9 cellular contexts compared by ENCODE assay signal in genomic region chr15:78130466-78131294, GRCh38. TPM values are rescaled to one million over a fixed set of nuclear protein-coding genes. Genes with fewer than 3 reads are reported as not detected.
DNase-seq lines count a peak whose midpoint lies in the region; ATAC-seq lines count a peak whose summit lies in the region.
"Had no signal": no experiment of that assay in that cellular context is flagged by ENCODE, and none has a peak within 500 bp of the region (broad histone marks: within the 10 kb centered on the region; RNA-seq: fewer than 3 reads in every experiment).

No MANE protein-coding gene starts in this region.

- peak overlapping the region; percentile 37 for H3K9ac ChIP-seq in iPS-15b (ENCODE audit: low read depth, low read length)

- peak; percentile 30 for ATAC-seq in HG02798 (IDR thresholded peaks at IDR 0.05; ENCODE audit: poor library complexity, unreplicated experiment)
- ATAC-seq in stimulated activated memory B cell treated with anti-CD40 and anti-IgM and Interleukin-4, amounts not matched to agents 10 μg/mL and 1 μg/mL and 100 μg/mL, for 72 hours, result peak; percentile 74

- H3K4me1 Mint-ChIP-seq in activated CD4-positive, alpha-beta T cell treated with anti-CD3 and anti-CD28 coated beads, Interleukin-2, amount 10 ng/mL, durations not matched to agents 24 days and 14 days, result peaks cover 28% of the 10 kb centered on the region
- peaks cover 12% of the 10 kb centered on the region for H3K4me1 Mint-ChIP-seq in stimulated activated memory B cell treated with anti-CD40 and anti-IgM and Interleukin-4, amounts not matched to agents 10 μg/mL and 1 μg/mL and 100 μg/mL, for 72 hours

- no peaks in the 10 kb centered on the region for H3K9me3 Mint-ChIP-seq in activated CD4-positive, alpha-beta T cell treated with anti-CD3 and anti-CD28 coated beads, Interleukin-2, amount 10 ng/mL, durations not matched to agents 24 days and 14 days
- H3K9me3 Mint-ChIP-seq in stimulated activated memory B cell treated with anti-CD40 and anti-IgM and Interleukin-4, amounts not matched to agents 10 μg/mL and 1 μg/mL and 100 μg/mL, for 72 hours, result no peaks in the 10 kb centered on the region

- H3K4me1 ChIP-seq in iPS-15b (ENCODE audit: control insufficient read depth, insufficient read depth, low read length), result peaks cover 5% of the 10 kb centered on the region

- H3K27ac Mint-ChIP-seq in activated CD4-positive, alpha-beta T cell treated with anti-CD3 and anti-CD28 coated beads, Interleukin-2, amount 10 ng/mL, durations not matched to agents 24 days and 14 days, result peak overlapping the region; percentile 87
- H3K27ac Mint-ChIP-seq in stimulated activated memory B cell treated with anti-CD40 and anti-IgM and Interleukin-4, amounts not matched to agents 10 μg/mL and 1 μg/mL and 100 μg/mL, for 72 hours, result peak overlapping the region; percentile 84

- H3K36me3 Mint-ChIP-seq in activated CD4-positive, alpha-beta T cell treated with anti-CD3 and anti-CD28 coated beads, Interleukin-2, amount 10 ng/mL, durations not matched to agents 24 days and 14 days (ENCODE audit: low read depth), result no peaks in the 10 kb centered on the region
- H3K36me3 Mint-ChIP-seq in stimulated activated memory B cell treated with anti-CD40 and anti-IgM and Interleukin-4, amounts not matched to agents 10 μg/mL and 1 μg/mL and 100 μg/mL, for 72 hours, result no peaks in the 10 kb centered on the region

- no peaks in the 10 kb centered on the region for H3K36me3 ChIP-seq in iPS-15b (ENCODE audit: control insufficient read depth, insufficient read depth, low read length)

- H3K4me3 ChIP-seq in iPS-15b (ENCODE audit: low read depth, low read length), result peak overlapping the region; percentile 85

- DNase-seq in NCI-H2196 (lab: John Stamatoyannopoulos, UW; ENCODE audit: unreplicated experiment), result peak; percentile 13
- DNase-seq in NCI-H2196 treated with DMSO at 0.1 percent for 48 hours (lab: John Stamatoyannopoulos, UW; ENCODE audit: unreplicated experiment), result no peak
- no peak for DNase-seq in activated CD4-positive, alpha-beta T cell treated with anti-CD3 and anti-CD28 coated beads, Interleukin-2, amount 10 ng/mL, durations not matched to agents 24 days and 14 days
- no peak for DNase-seq in AG08395 (ENCODE audit: low spot score)
- DNase-seq in MV-4-11 (lab: John Stamatoyannopoulos, UW), result no peak

- no peaks in the 10 kb centered on the region for H3K9me3 ChIP-seq in iPS-15b (ENCODE audit: control insufficient read depth, insufficient read depth, low read length)

- intact Hi-C loops in activated CD4-positive, alpha-beta T cell treated with anti-CD3 and anti-CD28 coated beads, Interleukin-2, amount 10 ng/mL, durations not matched to agents 24 days and 14 days (cut with micrococcal nuclease), result loop anchor here (1.0 to 5.0 kb wide), 4 partner anchors 19 to 112 kb away; partner anchors contain the start of gene IDH3A

- H3K27me3 Mint-ChIP-seq in activated CD4-positive, alpha-beta T cell treated with anti-CD3 and anti-CD28 coated beads, Interleukin-2, amount 10 ng/mL, durations not matched to agents 24 days and 14 days, result no peaks in the 10 kb centered on the region
- no peaks in the 10 kb centered on the region for H3K27me3 Mint-ChIP-seq in stimulated activated memory B cell treated with anti-CD40 and anti-IgM and Interleukin-4, amounts not matched to agents 10 μg/mL and 1 μg/mL and 100 μg/mL, for 72 hours

- no peaks in the 10 kb centered on the region for H3K27me3 ChIP-seq in iPS-15b (ENCODE audit: control insufficient read depth, insufficient read depth, low read length)

- H3K4me3 Mint-ChIP-seq in activated CD4-positive, alpha-beta T cell treated with anti-CD3 and anti-CD28 coated beads, Interleukin-2, amount 10 ng/mL, durations not matched to agents 24 days and 14 days, result peak overlapping the region; percentile 84
- peak overlapping the region; percentile 84 for H3K4me3 Mint-ChIP-seq in stimulated activated memory B cell treated with anti-CD40 and anti-IgM and Interleukin-4, amounts not matched to agents 10 μg/mL and 1 μg/mL and 100 μg/mL, for 72 hours

RNA-seq across cellular contexts. Expression of gene CIB2, which starts 0.6 kb away (rescaled TPM):
- 1.2 and 1.5 TPM in 2 replicates for total RNA-seq in activated CD4-positive, alpha-beta T cell treated with anti-CD3 and anti-CD28 coated beads, Interleukin-2, amount 10 ng/mL, durations not matched to agents 24 days and 14 days

RNA-seq across cellular contexts. Expression of gene IDH3A, which starts 18.5 kb away (rescaled TPM):
- total RNA-seq in activated CD4-positive, alpha-beta T cell treated with anti-CD3 and anti-CD28 coated beads, Interleukin-2, amount 10 ng/mL, durations not matched to agents 24 days and 14 days, result 165 and 169 TPM in 2 replicates

RNA-seq across cellular contexts. Expression of gene SH2D7, which starts 38.3 kb away (rescaled TPM):
- total RNA-seq in activated CD4-positive, alpha-beta T cell treated with anti-CD3 and anti-CD28 coated beads, Interleukin-2, amount 10 ng/mL, durations not matched to agents 24 days and 14 days, result not detected in 2 replicates
- total RNA-seq: activated CD8-positive, alpha-beta memory T cell treated with anti-CD3 and anti-CD28 coated beads for 36 hours had no signal

RNA-seq across cellular contexts. Expression of gene TBC1D2B, which starts 53.2 kb away (rescaled TPM):
- total RNA-seq in activated CD4-positive, alpha-beta T cell treated with anti-CD3 and anti-CD28 coated beads, Interleukin-2, amount 10 ng/mL, durations not matched to agents 24 days and 14 days, result 56.8 and 62.3 TPM in 2 replicates
